ENCODE assay signal across 1 cellular context in genomic region chr11:12507391-12507790, GRCh38.
TF ChIP-seq lines count a peak whose summit lies in the region.

No MANE protein-coding gene starts in this region.

TF ChIP-seq in IMR-90, 13 proteins besides CTCF, POLR2A, EP300 and RAD21:
- TF ChIP-seq SMC3 (IDR thresholded peaks at IDR 0.05; ENCODE audit: low read depth, low read length) (no peak), MXI1 (IDR thresholded peaks at IDR 0.05; ENCODE audit: borderline replicate concordance, low read depth, low read length) (no peak), MAFK (IDR thresholded peaks at IDR 0.05; ENCODE audit: low read depth, low read length) (no peak), RFX5 (IDR thresholded peaks at IDR 0.05; ENCODE audit: low read depth, low read length) (no peak), USF2 (IDR thresholded peaks at IDR 0.05; ENCODE audit: low read depth, low read length) (no peak), FOS (IDR thresholded peaks at IDR 0.05; ENCODE audit: low read depth, low read length) (no peak), BHLHE40 (IDR thresholded peaks at IDR 0.05; ENCODE audit: low read depth, low read length) (no peak), CEBPB (IDR thresholded peaks at IDR 0.05; ENCODE audit: low read depth, low read length) (no peak), MAZ (IDR thresholded peaks at IDR 0.05; ENCODE audit: borderline replicate concordance, low read depth, low read length) (no peak), ELK1 (IDR thresholded peaks at IDR 0.05; ENCODE audit: borderline replicate concordance, low read depth, low read length) (no peak), RCOR1 (IDR thresholded peaks at IDR 0.05; ENCODE audit: insufficient replicate concordance, low read length) (no peak)
TF ChIP-seq in IMR-90: peak in this region for 0.
